1 cellular context compared by ENCODE assay signal in the genomic region with DNA sequence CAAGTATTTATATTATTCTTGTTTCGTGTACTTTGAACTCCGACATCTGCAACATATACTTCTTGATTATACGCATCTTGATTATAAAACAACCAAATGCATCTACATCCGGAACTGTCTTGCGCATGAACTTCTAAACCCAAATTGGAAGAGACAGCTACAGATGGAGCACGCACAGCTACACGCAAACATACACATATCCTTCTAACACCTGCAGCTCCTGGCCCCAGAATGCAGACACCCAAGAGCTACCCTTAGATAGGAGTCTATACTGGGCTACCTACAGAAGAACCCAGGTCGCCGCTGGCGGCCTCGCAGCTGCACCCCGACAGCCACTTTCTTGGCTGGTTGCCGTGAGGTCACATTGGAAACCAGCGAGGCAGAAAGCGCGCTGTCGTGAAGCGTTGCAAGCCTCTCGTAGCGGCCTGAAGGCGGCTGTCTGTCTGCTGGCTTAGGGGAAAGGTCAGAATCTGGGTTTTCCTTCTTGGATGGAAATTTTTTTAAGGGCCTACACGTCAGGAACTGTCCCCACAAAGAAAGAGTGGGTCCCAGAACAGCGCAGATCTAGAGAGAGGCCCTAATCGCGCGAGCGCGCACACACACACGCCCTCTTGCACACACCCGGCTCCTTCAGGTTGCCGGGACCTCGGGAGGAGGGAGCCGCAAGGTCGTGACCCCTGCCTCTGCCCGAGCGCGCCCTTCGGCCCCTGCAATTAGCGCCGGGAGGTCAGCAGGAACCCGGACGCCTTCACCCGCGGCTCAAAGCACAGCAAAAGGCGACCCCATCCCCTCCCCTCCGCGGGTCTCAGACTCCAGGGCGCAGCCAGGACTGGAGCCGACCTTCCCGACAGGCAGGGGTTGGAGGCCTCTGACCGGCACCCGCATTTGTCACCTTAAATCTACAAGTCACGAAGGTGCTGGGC.
A peak's percentile ranks its signal among the peaks of the same experiment; 100 is the strongest.
TF ChIP-seq lines count a peak whose summit lies in the region.

No MANE protein-coding gene starts in this region.

TF ChIP-seq in HepG2, 621 proteins besides CTCF, POLR2A, EP300 and RAD21 (continues in another document):
- TF ChIP-seq RBFOX2 (IDR thresholded peaks at IDR 0.05; ENCODE audit: low read depth, low read length) = peak; percentile 88
- TF ChIP-seq, protein P1, sequence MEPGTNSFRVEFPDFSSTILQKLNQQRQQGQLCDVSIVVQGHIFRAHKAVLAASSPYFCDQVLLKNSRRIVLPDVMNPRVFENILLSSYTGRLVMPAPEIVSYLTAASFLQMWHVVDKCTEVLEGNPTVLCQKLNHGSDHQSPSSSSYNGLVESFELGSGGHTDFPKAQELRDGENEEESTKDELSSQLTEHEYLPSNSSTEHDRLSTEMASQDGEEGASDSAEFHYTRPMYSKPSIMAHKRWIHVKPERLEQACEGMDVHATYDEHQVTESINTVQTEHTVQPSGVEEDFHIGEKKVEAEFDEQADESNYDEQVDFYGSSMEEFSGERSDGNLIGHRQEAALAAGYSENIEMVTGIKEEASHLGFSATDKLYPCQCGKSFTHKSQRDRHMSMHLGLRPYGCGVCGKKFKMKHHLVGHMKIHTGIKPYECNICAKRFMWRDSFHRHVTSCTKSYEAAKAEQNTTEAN (CRISPR knock-in tag; conservative IDR thresholded peaks at IDR 0.05) = 0 out of 2 replicates have a peak, but pooled peaks have one; percentile 37
- TF ChIP-seq GABPB1 (CRISPR knock-in tag; IDR thresholded peaks at IDR 0.05) = peak; percentile 58; the same call in 1 of the 2 replicates
- TF ChIP-seq, protein P2, sequence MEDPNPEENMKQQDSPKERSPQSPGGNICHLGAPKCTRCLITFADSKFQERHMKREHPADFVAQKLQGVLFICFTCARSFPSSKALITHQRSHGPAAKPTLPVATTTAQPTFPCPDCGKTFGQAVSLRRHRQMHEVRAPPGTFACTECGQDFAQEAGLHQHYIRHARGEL (CRISPR knock-in tag; IDR thresholded peaks at IDR 0.05) = no peak
- TF ChIP-seq ZNF609 (CRISPR knock-in tag; IDR thresholded peaks at IDR 0.05; ENCODE audit: borderline replicate concordance) = 0 out of 2 replicates have a peak, but pooled peaks have one; percentile 22
- TF ChIP-seq ZNF367 (CRISPR knock-in tag; IDR thresholded peaks at IDR 0.05; ENCODE audit: borderline replicate concordance) = 0 out of 2 replicates have a peak, but pooled peaks have one; percentile 6
- TF ChIP-seq HNRNPK (IDR thresholded peaks at IDR 0.05; ENCODE audit: low read depth, low read length, poor library complexity, severe bottlenecking) = no peak
- TF ChIP-seq HMG20A (CRISPR knock-in tag; IDR thresholded peaks at IDR 0.05; ENCODE audit: borderline replicate concordance) = 0 out of 2 replicates have a peak, but pooled peaks have one; percentile 11
- TF ChIP-seq RORA (CRISPR knock-in tag; IDR thresholded peaks at IDR 0.05) = no peak
- TF ChIP-seq, protein P3, sequence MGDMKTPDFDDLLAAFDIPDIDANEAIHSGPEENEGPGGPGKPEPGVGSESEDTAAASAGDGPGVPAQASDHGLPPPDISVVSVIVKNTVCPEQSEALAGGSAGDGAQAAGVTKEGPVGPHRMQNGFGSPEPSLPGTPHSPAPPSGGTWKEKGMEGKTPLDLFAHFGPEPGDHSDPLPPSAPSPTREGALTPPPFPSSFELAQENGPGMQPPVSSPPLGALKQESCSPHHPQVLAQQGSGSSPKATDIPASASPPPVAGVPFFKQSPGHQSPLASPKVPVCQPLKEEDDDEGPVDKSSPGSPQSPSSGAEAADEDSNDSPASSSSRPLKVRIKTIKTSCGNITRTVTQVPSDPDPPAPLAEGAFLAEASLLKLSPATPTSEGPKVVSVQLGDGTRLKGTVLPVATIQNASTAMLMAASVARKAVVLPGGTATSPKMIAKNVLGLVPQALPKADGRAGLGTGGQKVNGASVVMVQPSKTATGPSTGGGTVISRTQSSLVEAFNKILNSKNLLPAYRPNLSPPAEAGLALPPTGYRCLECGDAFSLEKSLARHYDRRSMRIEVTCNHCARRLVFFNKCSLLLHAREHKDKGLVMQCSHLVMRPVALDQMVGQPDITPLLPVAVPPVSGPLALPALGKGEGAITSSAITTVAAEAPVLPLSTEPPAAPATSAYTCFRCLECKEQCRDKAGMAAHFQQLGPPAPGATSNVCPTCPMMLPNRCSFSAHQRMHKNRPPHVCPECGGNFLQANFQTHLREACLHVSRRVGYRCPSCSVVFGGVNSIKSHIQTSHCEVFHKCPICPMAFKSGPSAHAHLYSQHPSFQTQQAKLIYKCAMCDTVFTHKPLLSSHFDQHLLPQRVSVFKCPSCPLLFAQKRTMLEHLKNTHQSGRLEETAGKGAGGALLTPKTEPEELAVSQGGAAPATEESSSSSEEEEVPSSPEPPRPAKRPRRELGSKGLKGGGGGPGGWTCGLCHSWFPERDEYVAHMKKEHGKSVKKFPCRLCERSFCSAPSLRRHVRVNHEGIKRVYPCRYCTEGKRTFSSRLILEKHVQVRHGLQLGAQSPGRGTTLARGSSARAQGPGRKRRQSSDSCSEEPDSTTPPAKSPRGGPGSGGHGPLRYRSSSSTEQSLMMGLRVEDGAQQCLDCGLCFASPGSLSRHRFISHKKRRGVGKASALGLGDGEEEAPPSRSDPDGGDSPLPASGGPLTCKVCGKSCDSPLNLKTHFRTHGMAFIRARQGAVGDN (CRISPR knock-in tag; IDR thresholded peaks at IDR 0.05) = peak; percentile 82
- 0 out of 2 replicates have a peak, but pooled peaks have one; percentile 59 for TF ChIP-seq HES4 (CRISPR knock-in tag; IDR thresholded peaks at IDR 0.05; ENCODE audit: borderline replicate concordance)
- TF ChIP-seq, protein P4, sequence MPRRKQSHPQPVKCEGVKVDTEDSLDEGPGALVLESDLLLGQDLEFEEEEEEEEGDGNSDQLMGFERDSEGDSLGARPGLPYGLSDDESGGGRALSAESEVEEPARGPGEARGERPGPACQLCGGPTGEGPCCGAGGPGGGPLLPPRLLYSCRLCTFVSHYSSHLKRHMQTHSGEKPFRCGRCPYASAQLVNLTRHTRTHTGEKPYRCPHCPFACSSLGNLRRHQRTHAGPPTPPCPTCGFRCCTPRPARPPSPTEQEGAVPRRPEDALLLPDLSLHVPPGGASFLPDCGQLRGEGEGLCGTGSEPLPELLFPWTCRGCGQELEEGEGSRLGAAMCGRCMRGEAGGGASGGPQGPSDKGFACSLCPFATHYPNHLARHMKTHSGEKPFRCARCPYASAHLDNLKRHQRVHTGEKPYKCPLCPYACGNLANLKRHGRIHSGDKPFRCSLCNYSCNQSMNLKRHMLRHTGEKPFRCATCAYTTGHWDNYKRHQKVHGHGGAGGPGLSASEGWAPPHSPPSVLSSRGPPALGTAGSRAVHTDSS (CRISPR knock-in tag; conservative IDR thresholded peaks at IDR 0.05) = no peak
- TF ChIP-seq, protein P5, sequence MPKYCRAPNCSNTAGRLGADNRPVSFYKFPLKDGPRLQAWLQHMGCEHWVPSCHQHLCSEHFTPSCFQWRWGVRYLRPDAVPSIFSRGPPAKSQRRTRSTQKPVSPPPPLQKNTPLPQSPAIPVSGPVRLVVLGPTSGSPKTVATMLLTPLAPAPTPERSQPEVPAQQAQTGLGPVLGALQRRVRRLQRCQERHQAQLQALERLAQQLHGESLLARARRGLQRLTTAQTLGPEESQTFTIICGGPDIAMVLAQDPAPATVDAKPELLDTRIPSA (CRISPR knock-in tag; IDR thresholded peaks at IDR 0.05; ENCODE audit: borderline replicate concordance) = no peak
- TF ChIP-seq, protein P6, sequence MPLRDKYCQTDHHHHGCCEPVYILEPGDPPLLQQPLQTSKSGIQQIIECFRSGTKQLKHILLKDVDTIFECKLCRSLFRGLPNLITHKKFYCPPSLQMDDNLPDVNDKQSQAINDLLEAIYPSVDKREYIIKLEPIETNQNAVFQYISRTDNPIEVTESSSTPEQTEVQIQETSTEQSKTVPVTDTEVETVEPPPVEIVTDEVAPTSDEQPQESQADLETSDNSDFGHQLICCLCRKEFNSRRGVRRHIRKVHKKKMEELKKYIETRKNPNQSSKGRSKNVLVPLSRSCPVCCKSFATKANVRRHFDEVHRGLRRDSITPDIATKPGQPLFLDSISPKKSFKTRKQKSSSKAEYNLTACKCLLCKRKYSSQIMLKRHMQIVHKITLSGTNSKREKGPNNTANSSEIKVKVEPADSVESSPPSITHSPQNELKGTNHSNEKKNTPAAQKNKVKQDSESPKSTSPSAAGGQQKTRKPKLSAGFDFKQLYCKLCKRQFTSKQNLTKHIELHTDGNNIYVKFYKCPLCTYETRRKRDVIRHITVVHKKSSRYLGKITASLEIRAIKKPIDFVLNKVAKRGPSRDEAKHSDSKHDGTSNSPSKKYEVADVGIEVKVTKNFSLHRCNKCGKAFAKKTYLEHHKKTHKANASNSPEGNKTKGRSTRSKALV (CRISPR knock-in tag; IDR thresholded peaks at IDR 0.05) = peak; percentile 71
- peak; percentile 64; the same call in 1 of the 2 replicates for TF ChIP-seq HNF4G (IDR thresholded peaks at IDR 0.05; ENCODE audit: borderline replicate concordance, low read depth, low read length)
- no peak for TF ChIP-seq HNF4G (CRISPR knock-in tag; IDR thresholded peaks at IDR 0.05; ENCODE audit: borderline replicate concordance, low read depth)
- TF ChIP-seq ZNF878 (CRISPR knock-in tag; IDR thresholded peaks at IDR 0.05) = 0 out of 2 replicates have a peak, but pooled peaks have one; percentile 54
- no peak for TF ChIP-seq NCOR1 (IDR thresholded peaks at IDR 0.05; ENCODE audit: borderline replicate concordance, low read length)
- TF ChIP-seq, protein P7, sequence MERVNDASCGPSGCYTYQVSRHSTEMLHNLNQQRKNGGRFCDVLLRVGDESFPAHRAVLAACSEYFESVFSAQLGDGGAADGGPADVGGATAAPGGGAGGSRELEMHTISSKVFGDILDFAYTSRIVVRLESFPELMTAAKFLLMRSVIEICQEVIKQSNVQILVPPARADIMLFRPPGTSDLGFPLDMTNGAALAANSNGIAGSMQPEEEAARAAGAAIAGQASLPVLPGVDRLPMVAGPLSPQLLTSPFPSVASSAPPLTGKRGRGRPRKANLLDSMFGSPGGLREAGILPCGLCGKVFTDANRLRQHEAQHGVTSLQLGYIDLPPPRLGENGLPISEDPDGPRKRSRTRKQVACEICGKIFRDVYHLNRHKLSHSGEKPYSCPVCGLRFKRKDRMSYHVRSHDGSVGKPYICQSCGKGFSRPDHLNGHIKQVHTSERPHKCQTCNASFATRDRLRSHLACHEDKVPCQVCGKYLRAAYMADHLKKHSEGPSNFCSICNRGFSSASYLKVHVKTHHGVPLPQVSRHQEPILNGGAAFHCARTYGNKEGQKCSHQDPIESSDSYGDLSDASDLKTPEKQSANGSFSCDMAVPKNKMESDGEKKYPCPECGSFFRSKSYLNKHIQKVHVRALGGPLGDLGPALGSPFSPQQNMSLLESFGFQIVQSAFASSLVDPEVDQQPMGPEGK (CRISPR knock-in tag; IDR thresholded peaks at IDR 0.05) = 0 out of 2 replicates have a peak, but pooled peaks have one; percentile 15
- peak; percentile 91 for TF ChIP-seq NR2F6 (IDR thresholded peaks at IDR 0.05)
- peak; percentile 96 for TF ChIP-seq NR2F6 (CRISPR knock-in tag; IDR thresholded peaks at IDR 0.05)
- TF ChIP-seq EED (CRISPR knock-in tag; IDR thresholded peaks at IDR 0.05) = 0 out of 2 replicates have a peak, but pooled peaks have one; percentile 35
- no peak for TF ChIP-seq CHD4 (IDR thresholded peaks at IDR 0.05; ENCODE audit: borderline replicate concordance, low read length)
- TF ChIP-seq ZNF496 (CRISPR knock-in tag; IDR thresholded peaks at IDR 0.05; ENCODE audit: insufficient replicate concordance) = no peak
- peak; percentile 59 for TF ChIP-seq HNRNPLL (IDR thresholded peaks at IDR 0.05; ENCODE audit: low read depth, low read length, poor library complexity, severe bottlenecking)
- peak; percentile 84 for TF ChIP-seq KDM2A (CRISPR knock-in tag; IDR thresholded peaks at IDR 0.05; ENCODE audit: borderline replicate concordance, low read depth)
